ENCODE assay signal across 23 cellular contexts in the genomic region with DNA sequence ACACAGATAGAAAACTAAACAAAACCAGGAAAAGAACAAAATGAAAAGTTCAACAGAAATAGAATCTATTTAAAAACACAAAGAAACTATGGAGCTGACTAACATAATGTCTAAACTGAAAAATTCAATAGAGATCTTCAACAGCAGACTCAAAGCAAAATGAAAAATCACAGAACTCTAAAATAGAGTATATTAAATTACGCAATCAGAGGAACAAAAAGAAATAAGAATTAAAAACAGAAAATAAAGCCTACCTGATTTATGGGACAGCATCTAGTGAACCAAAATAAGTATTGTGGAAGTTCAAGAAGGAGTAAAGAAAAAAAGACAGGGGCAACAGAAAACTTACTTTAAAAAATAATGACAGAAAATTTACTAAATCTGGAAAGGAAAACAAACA.
DNase-seq lines count a peak whose midpoint lies in the region; ATAC-seq, FAIRE-seq and TF ChIP-seq lines count a peak whose summit lies in the region.
"Had no signal": no experiment of that assay in that cellular context is flagged by ENCODE, and none has a peak within 500 bp of the region (broad histone marks: within the 10 kb centered on the region; RNA-seq: fewer than 3 reads in every experiment).

No MANE protein-coding gene starts in this region.

- H2AK5ac ChIP-seq in IMR-90 (ENCODE audit: low read depth, low read length), result no peak overlapping the region
- H2AK5ac ChIP-seq in H1 (ENCODE audit: low read depth, low read length), result no peak overlapping the region

- H3K23me2 ChIP-seq in H1 (ENCODE audit: low read depth, low read length), result no peaks in the 10 kb centered on the region

- TF ChIP-seq EP300 in Ishikawa (IDR thresholded peaks at IDR 0.05; ENCODE audit: borderline replicate concordance) (no peak), H1 (IDR thresholded peaks at IDR 0.05; ENCODE audit: borderline replicate concordance in 1 of 2, low read depth in 2 of 2, low read length in 2 of 2) (no peak)

- H3K4me2 ChIP-seq in IMR-90 (ENCODE audit: low read depth, low read length) (no peak overlapping the region), H1 (ENCODE audit: insufficient read depth in 1 of 2, low read depth in 2 of 2, low read length in 2 of 2) (no peak overlapping the region)
- H3K4me2 ChIP-seq: A549; BLaER1 treated with 17β-estradiol and CSF1 and Interleukin-3, amounts not matched to agents 10 nM and 100 nM had no signal

- H4K8ac ChIP-seq in IMR-90 (ENCODE audit: low read depth in 2 of 2, low read length in 2 of 2), result no peak overlapping the region
- no peak overlapping the region for H4K8ac ChIP-seq in H1 (ENCODE audit: extremely low read depth, insufficient read depth, low read length)

- H3K36me3 ChIP-seq in IMR-90 (ENCODE audit: control insufficient read depth, insufficient read depth, low read length) (no peaks in the 10 kb centered on the region), H1 (ENCODE audit: control insufficient read depth in 2 of 4, insufficient read depth in 4 of 4, low read length in 3 of 4) (no peaks in the 10 kb centered on the region)
- H3K36me3 ChIP-seq: BLaER1 treated with 17β-estradiol and CSF1 and Interleukin-3, amounts not matched to agents 10 nM and 100 nM had no signal

- dilution Hi-C loops in IMR-90 (cut with HindIII; ENCODE audit: low sequenced_read_pairs, unreplicated experiment), result no loop called here

- POLR2A ChIA-PET in IMR-90 (lab: Charles Lee; ENCODE audit: unreplicated experiment), result no interaction called here
- POLR2A ChIA-PET in H1 (lab: Charles Lee; ENCODE audit: partially characterized antibody), result no interaction called here

- H3K4me3 ChIP-seq in IMR-90 (ENCODE audit: insufficient read depth, low read depth, low read length), result no peak overlapping the region
- H3K4me3 ChIP-seq in H1 (ENCODE audit: extremely low read depth in 1 of 4, insufficient read depth in 2 of 4, low read depth in 3 of 4, low read length in 4 of 4), result no peak overlapping the region
- H3K4me3 ChIP-seq: A549; BLaER1 treated with 17β-estradiol and CSF1 and Interleukin-3, amounts not matched to agents 10 nM and 100 nM; GM12878 had no signal

- H3K27me3 ChIP-seq in IMR-90 (ENCODE audit: control insufficient read depth, insufficient read depth, low read length) (no peaks in the 10 kb centered on the region), H1 (replicated peaks in 1 of 4; ENCODE audit: control insufficient read depth in 3 of 4, extremely low read depth in 1 of 4, insufficient read depth in 3 of 4, low read length in 3 of 4) (no peaks in the 10 kb centered on the region)
- H3K27me3 ChIP-seq: BLaER1 treated with 17β-estradiol and CSF1 and Interleukin-3, amounts not matched to agents 10 nM and 100 nM had no signal

- H2BK12ac ChIP-seq in H1 (ENCODE audit: low read depth, low read length), result no peak overlapping the region

- no peak for ATAC-seq in IMR-90 (ENCODE audit: low read depth)
- ATAC-seq: A549; CD8-positive, alpha-beta T cell; GM12878 had no signal

- H3K79me2 ChIP-seq in H1 (ENCODE audit: control insufficient read depth in 1 of 2, insufficient read depth in 2 of 2, low read length in 2 of 2), result no peaks in the 10 kb centered on the region

- H2BK5ac ChIP-seq in IMR-90 (ENCODE audit: low read depth, low read length, poor library complexity, severe bottlenecking) (no peak overlapping the region), H1 (ENCODE audit: low read depth, low read length) (no peak overlapping the region)

- H2BK120ac ChIP-seq in IMR-90 (ENCODE audit: low read depth, low read length), result no peak overlapping the region
- H2BK120ac ChIP-seq in H1 (replicated peaks; ENCODE audit: low read depth, low read length), result no peak overlapping the region

- H2BK20ac ChIP-seq in IMR-90 (ENCODE audit: low read depth, low read length) (no peak overlapping the region), H1 (ENCODE audit: low read length) (no peak overlapping the region)

- H3K23ac ChIP-seq in IMR-90 (ENCODE audit: low read depth, low read length) (no peak overlapping the region), H1 (ENCODE audit: insufficient read length) (no peak overlapping the region)

- no peak overlapping the region for H4K91ac ChIP-seq in IMR-90 (ENCODE audit: insufficient read depth, low read depth, low read length)
- no peak overlapping the region for H4K91ac ChIP-seq in H1 (replicated peaks; ENCODE audit: insufficient read length, low read length)

- TF ChIP-seq RAD21 in IMR-90 (IDR thresholded peaks at IDR 0.05; ENCODE audit: low read length), result no peak
- TF ChIP-seq RAD21 in Ishikawa (IDR thresholded peaks at IDR 0.05; ENCODE audit: low read depth), result no peak
- TF ChIP-seq RAD21 in H1 (IDR thresholded peaks at IDR 0.05 in 1 of 2, conservative IDR thresholded peaks at IDR 0.05 in 1 of 2; ENCODE audit: low read depth in 2 of 2, low read length in 2 of 2), result no peak

- H4K20me1 ChIP-seq in IMR-90 (ENCODE audit: insufficient read depth, low read length) (no peaks in the 10 kb centered on the region), H1 (replicated peaks in 1 of 2; ENCODE audit: control insufficient read depth in 1 of 2, insufficient read depth in 2 of 2, low read length in 2 of 2) (no peaks in the 10 kb centered on the region)
- H4K20me1 ChIP-seq: BLaER1 treated with 17β-estradiol and CSF1 and Interleukin-3, amounts not matched to agents 10 nM and 100 nM had no signal

- no peak overlapping the region for H3K27ac ChIP-seq in IMR-90 (ENCODE audit: insufficient read depth, low read length)
- H3K27ac ChIP-seq in H1 (ENCODE audit: low read depth, low read length), result no peak overlapping the region
- H3K27ac ChIP-seq: A549; BLaER1 treated with 17β-estradiol and CSF1 and Interleukin-3, amounts not matched to agents 10 nM and 100 nM; C4-2B had no signal

- H3K9me3 ChIP-seq in IMR-90 (ENCODE audit: control insufficient read depth, insufficient read depth, low read length) (peaks cover 3% of the 10 kb centered on the region), H1 (ENCODE audit: insufficient read depth in 2 of 2, low read depth in 1 of 2, low read length in 1 of 2) (no peaks in the 10 kb centered on the region)
- H3K9me3 ChIP-seq: A549, Caco-2 had no signal

- no peak overlapping the region for H3K56ac ChIP-seq in IMR-90 (ENCODE audit: extremely low read depth, insufficient read depth, low read length)
- H3K56ac ChIP-seq in H1 (replicated peaks; ENCODE audit: insufficient read length, low read depth, low read length), result no peak overlapping the region

- no peaks in the 10 kb centered on the region for H3K9me1 ChIP-seq in IMR-90 (ENCODE audit: insufficient read depth, low read length)

- H3K79me1 ChIP-seq in IMR-90 (ENCODE audit: low read depth in 1 of 2, low read length in 2 of 2) (no peaks in the 10 kb centered on the region), H1 (ENCODE audit: low read depth, low read length) (no peaks in the 10 kb centered on the region)

- no peak overlapping the region for H2AK9ac ChIP-seq in IMR-90 (replicated peaks; ENCODE audit: low read depth, low read length, poor library complexity)

- H3K18ac ChIP-seq in IMR-90 (ENCODE audit: low read depth, low read length), result no peak overlapping the region
- H3K18ac ChIP-seq in H1 (ENCODE audit: extremely low read depth, low read length), result no peak overlapping the region

- no TSS peak for BruUV-seq in IMR-90 (replicated peaks; lab: Mats Ljungman, UMichigan)

- intact Hi-C loops in IMR-90 (cut with micrococcal nuclease), result no loop called here

- H4K5ac ChIP-seq in IMR-90 (ENCODE audit: low read depth, low read length) (no peak overlapping the region), H1 (ENCODE audit: insufficient read length, low read depth, low read length) (no peak overlapping the region)

- H3K4ac ChIP-seq in IMR-90 (ENCODE audit: low read depth, low read length) (no peak overlapping the region), H1 (replicated peaks; ENCODE audit: insufficient read length, low read depth, low read length) (no peak overlapping the region)

- CTCF ChIA-PET in IMR-90 (lab: Yijun Ruan, JAX), result interaction anchor here (1.1 kb wide), 1 partner anchor 12 kb away, joined by 3 read pairs; no protein-coding TSS in a partner anchor
- CTCF ChIA-PET in H1 (lab: Charles Lee; ENCODE audit: partially characterized antibody), result interaction anchor here (0.9 kb wide), 1 partner anchor 9 kb away, joined by 3 read pairs; no protein-coding TSS in a partner anchor

- H3K4me1 ChIP-seq in IMR-90 (ENCODE audit: control insufficient read depth, insufficient read depth, low read length) (no peaks in the 10 kb centered on the region), H1 (replicated peaks in 1 of 4; ENCODE audit: control insufficient read depth in 3 of 4, insufficient read depth in 4 of 4, low read length in 3 of 4) (no peaks in the 10 kb centered on the region)
- H3K4me1 ChIP-seq: Caco-2 had no signal

- DNase-seq in IMR-90 (no peak), H1 (ENCODE audit: low read depth in 1 of 2, low spot score in 2 of 2) (no peak), A172 (ENCODE audit: low spot score) (no peak), NCI-H187 (lab: John Stamatoyannopoulos, UW) (no peak), DMS53 treated with DMSO at 0.1 percent for 48 hours (lab: John Stamatoyannopoulos, UW; ENCODE audit: unreplicated experiment) (no peak)
- DNase-seq: 8988T; AML-193; Caco-2; Calu3; CD4-positive, alpha-beta T cell; CD8-positive, alpha-beta T cell; DMS79; DND-41; EL; GDM1 had no signal

- TF ChIP-seq POLR2A in IMR-90 (IDR thresholded peaks at IDR 0.05; ENCODE audit: low read depth, low read length) (no peak), H1 (IDR thresholded peaks at IDR 0.05; ENCODE audit: control extremely low read depth in 1 of 2, low read depth in 2 of 2, low read length in 2 of 2) (no peak)

- no CpG with 5 or more reads among the region's 1 CpG for WGBS in IMR-90 (ENCODE audit: extremely low coverage in 2 of 2, insufficient read length in 1 of 2), 2 experiments
- 93% methylated on average over 1 of the region's 1 CpG; no CpG with 5 or more reads in 1 of the 2 experiments for WGBS in H1 (ENCODE audit: extremely low coverage in 1 of 2, insufficient coverage in 1 of 2, insufficient read length in 1 of 2, insufficient replicate concordance in 2 of 2, low coverage in 1 of 2, low lambda C conversion rate in 2 of 2, missing lambda C conversion rate in 1 of 2), 2 experiments

- no peak for TF ChIP-seq CTCF in IMR-90 (conservative IDR thresholded peaks at IDR 0.05; ENCODE audit: low read depth, low read length)
- no peak for TF ChIP-seq CTCF in H1 (IDR thresholded peaks at IDR 0.05; ENCODE audit: control extremely low read depth in 1 of 3, insufficient read depth in 1 of 3, low read depth in 1 of 3, low read length in 3 of 3)

- no peak overlapping the region for H2AFZ ChIP-seq in IMR-90 (replicated peaks; ENCODE audit: low read length, poor library complexity)
- no peak overlapping the region for H2AFZ ChIP-seq in H1 (ENCODE audit: low read length)

- H2BK15ac ChIP-seq in IMR-90 (ENCODE audit: low read depth, low read length), result no peak overlapping the region
- H2BK15ac ChIP-seq in H1 (ENCODE audit: low read length), result no peak overlapping the region

- H3K9ac ChIP-seq in IMR-90 (ENCODE audit: low read depth, low read length) (no peak overlapping the region), H1 (replicated peaks in 1 of 4; ENCODE audit: extremely low read depth in 1 of 4, low read depth in 3 of 4, low read length in 3 of 4) (no peak overlapping the region)
- H3K9ac ChIP-seq: BLaER1 treated with 17β-estradiol and CSF1 and Interleukin-3, amounts not matched to agents 10 nM and 100 nM had no signal

- in situ Hi-C loops in IMR-90 (cut with MboI; ENCODE audit: low sequenced_read_pairs), result no loop called here

- no peak for FAIRE-seq in H1 (lab: Jason Lieb, UNC)
- FAIRE-seq: A549, D721Med, GM12892, GM18507 had no signal

- H3K14ac ChIP-seq in IMR-90 (replicated peaks; ENCODE audit: low read depth, low read length), result no peak overlapping the region
- H3K14ac ChIP-seq in H1 (ENCODE audit: insufficient read length), result no peak overlapping the region
